In the genomic region with DNA sequence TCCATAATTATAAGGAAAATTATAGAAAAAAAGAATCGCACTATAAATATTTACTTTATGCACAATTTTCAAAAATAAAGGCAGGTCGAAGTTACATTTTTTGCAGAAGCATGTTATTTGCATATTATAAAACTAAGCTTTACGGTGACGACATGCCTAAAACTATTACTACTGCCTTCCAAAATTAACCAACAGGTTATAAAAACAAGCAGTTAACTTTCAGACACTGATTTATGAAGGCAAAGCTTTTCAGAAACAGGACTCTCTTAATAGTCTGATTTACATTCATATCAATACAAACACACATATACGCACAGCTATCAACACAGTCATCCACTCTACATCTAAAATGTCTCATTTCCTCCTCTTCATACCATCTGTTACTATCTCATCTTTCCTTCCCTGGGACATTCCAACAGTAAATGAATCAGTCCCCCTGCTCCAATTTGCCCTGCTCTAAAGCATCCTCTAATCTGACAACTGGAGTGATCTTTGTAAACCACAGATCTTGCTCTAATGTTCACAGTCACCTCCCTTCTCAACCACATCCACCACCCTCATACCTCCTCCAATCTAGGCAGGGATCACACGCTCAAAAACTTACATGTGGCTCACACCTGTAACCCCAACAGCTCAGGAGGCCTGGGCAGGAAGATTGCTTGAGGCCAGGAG, we compare ENCODE assay signal across 10 cellular contexts. TPM values are rescaled to one million over a fixed set of nuclear protein-coding genes. Genes with fewer than 3 reads are reported as not detected.
A peak's percentile ranks its signal among the peaks of the same experiment; 100 is the strongest.
DNase-seq lines count a peak whose midpoint lies in the region; ATAC-seq, FAIRE-seq and TF ChIP-seq lines count a peak whose summit lies in the region.
"Had no signal": no experiment of that assay in that cellular context is flagged by ENCODE, and none has a peak within 500 bp of the region (broad histone marks: within the 10 kb centered on the region; RNA-seq: fewer than 3 reads in every experiment).

No MANE protein-coding gene starts in this region.

- intact Hi-C loops in uterus (cut with DNase I; ENCODE audit: low total_unique reads) (no loop called here), ovary (cut with DNase I) (no loop called here), sciatic nerve (cut with DNase I) (no loop called here)

- 79 to 84% (median 82%) methylated on average over 6 of the region's 6 CpGs for WGBS in ovary, 3 donors

- DNase-seq in stimulated activated CD4-positive, alpha-beta T cell treated with anti-CD3 and anti-CD28 coated beads, Interleukin-15, amount 100 ng/mL, for 24 hours, result peak; percentile 49
- DNase-seq in stimulated activated CD4-positive, alpha-beta T cell treated with anti-CD3 and anti-CD28 coated beads, Interleukin-12 subunit alpha, Interleukin-12 subunit beta, amount 100 ng/mL, for 4 hours, result no peak
- DNase-seq in NCI-H524 treated with DMSO at 0.1 percent for 48 hours (lab: John Stamatoyannopoulos, UW), result peak; percentile 8
- peak; percentile 82 for DNase-seq in bronchial epithelial cell (ENCODE audit: low read depth)
- no peak for DNase-seq in uterus
- DNase-seq in putamen (ENCODE audit: low spot score), result no peak
- no peak for DNase-seq in ovary
- no peak for DNase-seq in sciatic nerve (ENCODE audit: low spot score)
- DNase-seq: nucleus accumbens had no signal

- ATAC-seq in sciatic nerve, result no peak

- TF ChIP-seq POLR2A in uterus (IDR thresholded peaks at IDR 0.05) (no peak), ovary (IDR thresholded peaks at IDR 0.05) (no peak)

- no peak for TF ChIP-seq CTCF in bronchial epithelial cell (IDR thresholded peaks at IDR 0.05; ENCODE audit: insufficient read depth, low read length, severe bottlenecking)
- no peak for TF ChIP-seq CTCF in uterus (IDR thresholded peaks at IDR 0.05)
- no peak for TF ChIP-seq CTCF in ovary (IDR thresholded peaks at IDR 0.05)

- H3K27ac ChIP-seq in uterus, result peak overlapping the region; percentile 4 to 11
- no peak overlapping the region for H3K27ac ChIP-seq in ovary
- H3K27ac ChIP-seq: breast epithelium had no signal

- no peak for FAIRE-seq in bronchial epithelial cell (lab: Jason Lieb, UNC)

- H3K9me3 ChIP-seq in uterus, result no peaks in the 10 kb centered on the region
- no peaks in the 10 kb centered on the region for H3K9me3 ChIP-seq in ovary

- H3K4me3 ChIP-seq in bronchial epithelial cell (ENCODE audit: low read depth, low read length) (no peak overlapping the region), uterus (no peak overlapping the region), ovary (no peak overlapping the region)
- H3K4me3 ChIP-seq: breast epithelium had no signal

- H3K36me3 ChIP-seq in bronchial epithelial cell (ENCODE audit: control insufficient read depth, insufficient read depth, low read length) (peaks cover 2% of the 10 kb centered on the region), uterus (no peaks in the 10 kb centered on the region), ovary (no peaks in the 10 kb centered on the region)
- H3K36me3 ChIP-seq: breast epithelium had no signal

- TF ChIP-seq EP300 in ovary (IDR thresholded peaks at IDR 0.05), result no peak

- H3K27me3 ChIP-seq in bronchial epithelial cell (ENCODE audit: control insufficient read depth, insufficient read depth, low read length) (no peaks in the 10 kb centered on the region), uterus (no peaks in the 10 kb centered on the region), ovary (no peaks in the 10 kb centered on the region)
- H3K27me3 ChIP-seq: breast epithelium had no signal

- H3K4me1 ChIP-seq in uterus (no peaks in the 10 kb centered on the region), ovary (ENCODE audit: insufficient read depth) (peaks cover 7% of the 10 kb centered on the region)
- H3K4me1 ChIP-seq: breast epithelium had no signal

RNA-seq across cellular contexts. Expression of a gene that starts 21.6 kb away (rescaled TPM):
- total RNA-seq in bronchial epithelial cell, result 64.9 and 71.6 TPM in 2 replicates
- 100 to 1,000 TPM in 1 of 4 donors, 10 to 100 TPM in 3; 35.9 to 111 (median 63.7) TPM for total RNA-seq in uterus
- 10 to 100 TPM; 49.8 to 73.4 (median 53.0) TPM for total RNA-seq in ovary
- 10 to 100 TPM; 20.5 to 70.0 TPM for polyA plus RNA-seq in ovary
- 67.7 TPM for total RNA-seq in sciatic nerve

Comparison
In these comparisons a context has a peak if more than half of its experiments do, and no peak if none do; other contexts are left out.
1. DNase-seq: peak in stimulated activated CD4-positive, alpha-beta T cell treated with anti-CD3 and anti-CD28 coated beads, Interleukin-15, amount 100 ng/mL, for 24 hours (single experiment), NCI-H524 treated with DMSO at 0.1 percent for 48 hours (single experiment) and bronchial epithelial cell (single experiment); none in stimulated activated CD4-positive, alpha-beta T cell treated with anti-CD3 and anti-CD28 coated beads, Interleukin-12 subunit alpha, Interleukin-12 subunit beta, amount 100 ng/mL, for 4 hours (single experiment), uterus (0 of 2), putamen (single experiment), ovary (0 of 5) and sciatic nerve (single experiment).
2. H3K27ac ChIP-seq: peak in uterus (2 of 2); none in ovary (0 of 2).